Comparison of ENCODE assay signal across 8 cellular contexts in genomic region chr22:50190182-50190951, GRCh38. TPM values are rescaled to one million over a fixed set of nuclear protein-coding genes. Genes with fewer than 3 reads are reported as not detected.
DNase-seq lines count a peak whose midpoint lies in the region; ATAC-seq, FAIRE-seq and TF ChIP-seq lines count a peak whose summit lies in the region.

No MANE protein-coding gene starts in this region.

- H3K9ac ChIP-seq in SU-DHL-6 (ENCODE audit: low read length): peak overlapping the region; percentile 99

- TF ChIP-seq CTCF in AG09309 (IDR thresholded peaks at IDR 0.05; ENCODE audit: control insufficient read depth, insufficient read depth, low read depth, low read length, missing control alignments) (peak; percentile 21), SU-DHL-6 (IDR thresholded peaks at IDR 0.05; ENCODE audit: insufficient read depth, low read length, poor library complexity, severe bottlenecking) (peak; percentile 15), hepatocyte (IDR thresholded peaks at IDR 0.05; ENCODE audit: poor library complexity) (peak; percentile 41)

- H3K4me3 ChIP-seq in AG09309 (ENCODE audit: control insufficient read depth, low read depth, low read length) (peak overlapping the region; percentile 18), SU-DHL-6 (ENCODE audit: insufficient read depth, low read length, poor library complexity, severe bottlenecking) (peak overlapping the region; percentile 49), hepatocyte (no peak overlapping the region), small intestine (ENCODE audit: low read depth in 1 of 2, low read length in 2 of 2) (peak overlapping the region; percentile 27 to 73)

- H4K20me1 ChIP-seq in SU-DHL-6 (ENCODE audit: low read depth, low read length) (no peaks in the 10 kb centered on the region), hepatocyte (ENCODE audit: insufficient read depth, poor library complexity, severe bottlenecking) (no peaks in the 10 kb centered on the region)

- H3K27ac ChIP-seq in SU-DHL-6 (ENCODE audit: low read depth, low read length) (peak overlapping the region; percentile 99), hepatocyte (peak overlapping the region; percentile 92), small intestine (ENCODE audit: low read depth in 1 of 2, low read length in 1 of 2) (peak overlapping the region; percentile 84 to 96)

- H3K79me2 ChIP-seq in SU-DHL-6 (ENCODE audit: insufficient read depth, low read length): peaks cover 40% of the 10 kb centered on the region
- peaks cover 60% of the 10 kb centered on the region for H3K79me2 ChIP-seq in hepatocyte

- H3K36me3 ChIP-seq in SU-DHL-6 (ENCODE audit: low read length) (no peaks in the 10 kb centered on the region), hepatocyte (replicated peaks; ENCODE audit: insufficient read depth, low read depth) (no peaks in the 10 kb centered on the region), small intestine (ENCODE audit: control insufficient read depth in 2 of 2, insufficient read depth in 2 of 2, low read length in 2 of 2) (peaks cover 7 to 11% of the 10 kb centered on the region in 2 donors)

- no peaks in the 10 kb centered on the region for H3K9me3 ChIP-seq in SU-DHL-6 (ENCODE audit: insufficient read depth, low read length)
- no peaks in the 10 kb centered on the region for H3K9me3 ChIP-seq in hepatocyte (ENCODE audit: low read depth)
- no peaks in the 10 kb centered on the region for H3K9me3 ChIP-seq in small intestine (ENCODE audit: control insufficient read depth, low read depth)

- H3K4me2 ChIP-seq in SU-DHL-6 (ENCODE audit: low read depth, low read length, poor library complexity, severe bottlenecking): peak overlapping the region; percentile 81
- H3K4me2 ChIP-seq in hepatocyte: peak overlapping the region; percentile 80

- DNase-seq in AG09309 (ENCODE audit: low read depth): no peak
- peak; percentile 29 for DNase-seq in activated naive CD8-positive, alpha-beta T cell treated with anti-CD3 and anti-CD28 coated beads, Interleukin-2, amount 50 U/mL, for 16 hours (ENCODE audit: low read depth, low spot score)
- peak; percentile 84 for DNase-seq in hepatocyte (ENCODE audit: low spot score)
- DNase-seq in small intestine: peak; percentile 89

- WGBS in hepatocyte (ENCODE audit: low lambda C conversion rate, missing lambda C conversion rate): 42% methylated on average over 23 of the region's 43 CpGs
- WGBS in small intestine, 3 donors: 2 to 6% (median 3%) methylated on average over 39 to 43 of the region's 43 CpGs

- no peak for FAIRE-seq in small intestine (lab: Jason Lieb, UNC)

- H3K4me1 ChIP-seq in hepatocyte (ENCODE audit: insufficient read depth) (peaks cover 45% of the 10 kb centered on the region), small intestine (ENCODE audit: control insufficient read depth in 2 of 2, insufficient read depth in 1 of 2, low read depth in 1 of 2, low read length in 1 of 2) (no peaks in the 10 kb centered on the region)

- H3K9me2 ChIP-seq in SU-DHL-6 (replicated peaks; ENCODE audit: insufficient read depth, low read length) (no peaks in the 10 kb centered on the region), hepatocyte (replicated peaks; ENCODE audit: insufficient read depth) (no peaks in the 10 kb centered on the region)

- ATAC-seq in GM18909 (IDR thresholded peaks at IDR 0.05; ENCODE audit: poor library complexity, unreplicated experiment): peak; percentile 41
- peak; percentile 29 for ATAC-seq in HG03521 (IDR thresholded peaks at IDR 0.05; ENCODE audit: unreplicated experiment)
- ATAC-seq in GM21526 (IDR thresholded peaks at IDR 0.05; ENCODE audit: low FRiP score, unreplicated experiment): no peak

- H3F3A ChIP-seq in SU-DHL-6 (ENCODE audit: insufficient read depth): peaks cover 68% of the 10 kb centered on the region

- no peaks in the 10 kb centered on the region for H3K27me3 ChIP-seq in SU-DHL-6 (ENCODE audit: low read length)
- H3K27me3 ChIP-seq in hepatocyte: no peaks in the 10 kb centered on the region
- no peaks in the 10 kb centered on the region for H3K27me3 ChIP-seq in small intestine (ENCODE audit: control insufficient read depth in 2 of 2, insufficient read depth in 2 of 2, low read length in 2 of 2)

- H2AFZ ChIP-seq in SU-DHL-6 (ENCODE audit: low read depth, low read length, severe bottlenecking) (no peak overlapping the region), hepatocyte (peak overlapping the region; percentile 38)

RNA-seq across cellular contexts. Expression of gene TRABD, which starts 4.7 kb away (rescaled TPM):
- total RNA-seq in hepatocyte: 25.4 and 25.9 TPM in 2 replicates
- polyA plus RNA-seq in hepatocyte (62.3 and 70.5 TPM in 2 replicates), small intestine (10 to 100 TPM; 63.1 to 84.6 (median 70.8) TPM)

RNA-seq across cellular contexts. Expression of gene SELENOO, which starts 10.4 kb away (rescaled TPM):
- 27.3 and 31.6 TPM in 2 replicates for total RNA-seq in hepatocyte
- 35.2 and 37.7 TPM in 2 replicates for polyA plus RNA-seq in hepatocyte
- polyA plus RNA-seq in small intestine: 10 to 100 TPM; 23.6 to 94.6 (median 90.8) TPM

RNA-seq across cellular contexts. Expression of gene PANX2, which starts 19.8 kb away (rescaled TPM):
- total RNA-seq in hepatocyte: 0.60 and 2.1 TPM in 2 replicates
- polyA plus RNA-seq in hepatocyte (0.44 and 1.2 TPM in 2 replicates), small intestine (under 1 TPM in 1 of 3 donors, not detected in 2; 0.36 TPM)

RNA-seq across cellular contexts. Expression of gene TUBGCP6, which starts 54.5 kb away (rescaled TPM):
- total RNA-seq in hepatocyte: 14.0 and 26.2 TPM in 2 replicates
- polyA plus RNA-seq in hepatocyte (31.5 and 44.1 TPM in 2 replicates), small intestine (10 to 100 TPM; 23.0 to 55.5 (median 44.6) TPM)
